ENCODE assay signal across 27 cellular contexts in genomic region chr18:41338341-41338740, GRCh38.
DNase-seq lines count a peak whose midpoint lies in the region; FAIRE-seq and TF ChIP-seq lines count a peak whose summit lies in the region.
"Had no signal": no experiment of that assay in that cellular context is flagged by ENCODE, and none has a peak within 500 bp of the region (broad histone marks: within the 10 kb centered on the region; RNA-seq: fewer than 3 reads in every experiment).

No MANE protein-coding gene starts in this region.

- in situ Hi-C loops in KBM-7 (cut with MboI; ENCODE audit: low pct_unique_long_range_greater_than_20kb, low sequenced_read_pairs), result no loop called here

- DNase-seq in D721Med (ENCODE audit: insufficient read length, low spot score) (no peak), LNCaP clone FGC (ENCODE audit: low read depth) (peak; percentile 90), KBM-7 (no peak), NCI-H2107 (lab: John Stamatoyannopoulos, UW) (no peak)
- DNase-seq in CD4-positive, alpha-beta memory T cell, result no peak
- DNase-seq: 8988T; ACHN; BE2C; C1 segment of cervical spinal cord; Caco-2; Calu3; CD4-positive, CD25-positive, alpha-beta regulatory T cell; CD8-positive, alpha-beta T cell; DMS 273 treated with DMSO at 0.1 percent for 48 hours; DMS153; DMS53; DMS79; DND-41; EL; GDM1 had no signal

- FAIRE-seq in D721Med (lab: Jason Lieb, UNC), result peak; percentile 72
- FAIRE-seq: GM12878, GM12892, GM18507, GM19239 had no signal

- H3K9me3 ChIP-seq in CD4-positive, alpha-beta memory T cell (ENCODE audit: control insufficient read depth in 1 of 2, low read length in 2 of 2), result no peaks in the 10 kb centered on the region
- H3K9me3 ChIP-seq: BE2C, BLaER1, Caco-2 had no signal

- no peaks in the 10 kb centered on the region for H3K27me3 ChIP-seq in CD4-positive, alpha-beta memory T cell (ENCODE audit: insufficient read depth, low read length)
- H3K27me3 ChIP-seq: BE2C, BLaER1 had no signal

- POLR2A ChIA-PET in CD4-positive, alpha-beta memory T cell (lab: Charles Lee; ENCODE audit: partially characterized antibody), result no interaction called here

- H3K4me3 ChIP-seq in LNCaP clone FGC (ENCODE audit: low read depth, low read length), result no peak overlapping the region
- H3K4me3 ChIP-seq in CD4-positive, alpha-beta memory T cell (ENCODE audit: low read length in 2 of 2), result no peak overlapping the region
- H3K4me3 ChIP-seq: BLaER1, GM12878 had no signal

- H3K4me1 Mint-ChIP-seq in CD4-positive, alpha-beta memory T cell, result no peaks in the 10 kb centered on the region
- H3K4me1 Mint-ChIP-seq: CD14-positive monocyte; CD4-positive, CD25-positive, alpha-beta regulatory T cell had no signal

- H3K9me3 Mint-ChIP-seq in CD4-positive, alpha-beta memory T cell, result peaks cover 0 to 19% (median 7%) of the 10 kb centered on the region in 8 donors

- no peak overlapping the region for H3K27ac Mint-ChIP-seq in CD4-positive, alpha-beta memory T cell
- H3K27ac Mint-ChIP-seq: CD14-positive monocyte; CD4-positive, CD25-positive, alpha-beta regulatory T cell; CD8-positive, alpha-beta T cell had no signal

- no peak for TF ChIP-seq CTCF in D721Med (IDR thresholded peaks at IDR 0.05; ENCODE audit: insufficient read depth, missing control alignments)
- TF ChIP-seq CTCF in LNCaP clone FGC (IDR thresholded peaks at IDR 0.05; ENCODE audit: control insufficient read depth, extremely low read depth, insufficient read depth), result no peak
- TF ChIP-seq CTCF in VCaP (conservative IDR thresholded peaks at IDR 0.05), result no peak

- CTCF ChIA-PET in CD4-positive, alpha-beta memory T cell (lab: Charles Lee; ENCODE audit: partially characterized antibody), result no interaction called here

- intact Hi-C loops in CD4-positive, alpha-beta memory T cell (cut with micrococcal nuclease), result no loop called here

- H3K4me3 Mint-ChIP-seq in CD4-positive, alpha-beta memory T cell, result no peak overlapping the region
- H3K4me3 Mint-ChIP-seq: CD14-positive monocyte; CD4-positive, CD25-positive, alpha-beta regulatory T cell; CD8-positive, alpha-beta T cell had no signal

- H3K36me3 ChIP-seq in CD4-positive, alpha-beta memory T cell (ENCODE audit: insufficient read depth, low read length), result no peaks in the 10 kb centered on the region
- H3K36me3 ChIP-seq: BE2C, BLaER1 had no signal

- H3K27ac ChIP-seq in VCaP, result peak overlapping the region; percentile 29
- H3K27ac ChIP-seq in CD4-positive, alpha-beta memory T cell (ENCODE audit: low read depth, low read length), result no peak overlapping the region
- H3K27ac ChIP-seq: BLaER1 had no signal

- no peaks in the 10 kb centered on the region for H3K4me1 ChIP-seq in CD4-positive, alpha-beta memory T cell (ENCODE audit: insufficient read depth, low read length)
- H3K4me1 ChIP-seq: BE2C, BLaER1, Caco-2 had no signal

- H3K36me3 Mint-ChIP-seq in CD4-positive, alpha-beta memory T cell, result no peaks in the 10 kb centered on the region
- H3K36me3 Mint-ChIP-seq: CD14-positive monocyte; CD4-positive, CD25-positive, alpha-beta regulatory T cell; CD8-positive, alpha-beta T cell had no signal

- no peaks in the 10 kb centered on the region for H3K27me3 Mint-ChIP-seq in CD4-positive, alpha-beta memory T cell
- H3K27me3 Mint-ChIP-seq: CD4-positive, CD25-positive, alpha-beta regulatory T cell had no signal
